8 cellular contexts compared by ENCODE assay signal in the genomic region with DNA sequence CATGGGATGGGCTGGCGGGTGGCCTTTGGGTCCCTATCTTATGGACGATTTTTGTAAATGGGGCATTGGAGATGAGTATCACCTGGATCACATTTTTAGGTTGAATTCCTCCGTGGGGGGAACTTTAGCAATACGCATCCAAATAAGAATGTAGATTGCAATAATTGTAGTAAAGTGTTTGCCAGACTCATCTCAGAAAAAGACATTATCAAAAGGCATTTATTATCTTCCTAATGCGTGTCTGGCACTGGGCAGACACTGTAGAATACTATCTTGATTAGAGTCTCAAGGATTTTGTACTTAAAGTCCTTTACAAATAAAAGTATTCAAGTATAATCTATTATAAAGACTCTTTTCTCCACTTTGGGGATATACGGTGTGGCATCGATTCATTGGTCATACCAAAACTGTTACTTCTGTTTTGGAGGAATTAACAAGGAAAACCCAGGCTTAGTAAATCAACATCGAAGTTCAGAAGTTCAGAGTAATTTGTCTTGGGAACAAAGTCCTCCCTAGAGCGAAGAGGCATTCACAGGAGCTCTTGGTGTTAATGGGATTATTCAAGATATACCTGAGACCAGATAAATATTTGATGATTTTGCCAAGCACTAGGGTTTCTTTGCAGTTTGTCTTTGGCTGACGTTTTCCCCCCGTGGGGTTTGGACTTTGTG. TPM values are rescaled to one million over a fixed set of nuclear protein-coding genes. Genes with fewer than 3 reads are reported as not detected.
DNase-seq lines count a peak whose midpoint lies in the region; ATAC-seq and TF ChIP-seq lines count a peak whose summit lies in the region.

No MANE protein-coding gene starts in this region.

- H3K4me3 ChIP-seq in BLaER1 (peak overlapping the region; percentile 62; the same call in 1 of the 2 replicates), Loucy (ENCODE audit: low read length, poor library complexity, severe bottlenecking) (peak overlapping the region; percentile 3), neural cell (ENCODE audit: low read length) (peak overlapping the region; percentile 63)

- peaks cover 39% of the 10 kb centered on the region for H3K4me1 Mint-ChIP-seq in endothelial cell (ENCODE audit: unreplicated experiment)

- no peak for TF ChIP-seq CTCF in Loucy (conservative IDR thresholded peaks at IDR 0.05; ENCODE audit: low read length)
- TF ChIP-seq CTCF in endothelial cell (IDR thresholded peaks at IDR 0.05; ENCODE audit: unreplicated experiment) = no peak
- no peak for TF ChIP-seq CTCF in neural cell (IDR thresholded peaks at IDR 0.05; ENCODE audit: poor library complexity, severe bottlenecking)

- peaks cover 3% of the 10 kb centered on the region for H3K36me3 Mint-ChIP-seq in endothelial cell (ENCODE audit: low read depth, unreplicated experiment)

- no peaks in the 10 kb centered on the region for H3K9me3 Mint-ChIP-seq in endothelial cell (ENCODE audit: unreplicated experiment)

- H3K36me3 ChIP-seq in BLaER1 (no peaks in the 10 kb centered on the region), Loucy (ENCODE audit: insufficient read depth, low read length) (no peaks in the 10 kb centered on the region), neural cell (ENCODE audit: insufficient read depth, low read length) (no peaks in the 10 kb centered on the region)

- TF ChIP-seq EP300 in neural cell (conservative IDR thresholded peaks at IDR 0.05; ENCODE audit: poor library complexity, severe bottlenecking) = no peak

- H3F3A ChIP-seq in Loucy (ENCODE audit: low read depth) (no peaks in the 10 kb centered on the region), neural cell (ENCODE audit: insufficient read depth, low read length, poor library complexity, severe bottlenecking) (no peaks in the 10 kb centered on the region)

- H3K27ac ChIP-seq in BLaER1 (no peak overlapping the region), neural cell (ENCODE audit: low read length) (no peak overlapping the region)

- no peaks in the 10 kb centered on the region for H3K9me3 ChIP-seq in BLaER1
- no peaks in the 10 kb centered on the region for H3K9me3 ChIP-seq in Loucy (ENCODE audit: insufficient read depth, low read depth, low read length)
- H3K9me3 ChIP-seq in neural cell (ENCODE audit: low read length) = no peaks in the 10 kb centered on the region

- ATAC-seq in GM21390 (IDR thresholded peaks at IDR 0.05; ENCODE audit: unreplicated experiment) = no peak

- DNase-seq in endothelial cell (ENCODE audit: low spot score) (no peak), dermis blood vessel endothelial cell (no peak), cerebellum (ENCODE audit: low spot score) (no peak), putamen (ENCODE audit: low spot score) (no peak)

- peaks cover 82% of the 10 kb centered on the region for H3K4me1 ChIP-seq in BLaER1
- H3K4me1 ChIP-seq in Loucy (ENCODE audit: insufficient read depth, low read length, poor library complexity, severe bottlenecking) = peaks cover 33% of the 10 kb centered on the region

- peaks cover 6% of the 10 kb centered on the region; the same call in 1 of the 2 replicates for H3K79me2 ChIP-seq in Loucy (ENCODE audit: insufficient read depth, low read length)
- H3K79me2 ChIP-seq in neural cell (replicated peaks; ENCODE audit: insufficient read depth, low read length) = peaks cover 40% of the 10 kb centered on the region

- H4K20me1 ChIP-seq in BLaER1 (no peaks in the 10 kb centered on the region; the same call in 1 of the 2 replicates), Loucy (ENCODE audit: insufficient read depth, low read length, poor library complexity, severe bottlenecking) (no peaks in the 10 kb centered on the region), neural cell (ENCODE audit: insufficient read depth) (no peaks in the 10 kb centered on the region)

- peak overlapping the region; percentile 42 for H3K27ac Mint-ChIP-seq in endothelial cell (ENCODE audit: unreplicated experiment)

- peak overlapping the region; percentile 99 for H3K4me2 ChIP-seq in BLaER1
- H3K4me2 ChIP-seq in Loucy (ENCODE audit: low read depth, low read length, poor library complexity, severe bottlenecking) = peak overlapping the region; percentile 69
- H3K4me2 ChIP-seq in neural cell (ENCODE audit: low read length) = no peak overlapping the region

- H3K4me3 Mint-ChIP-seq in endothelial cell (ENCODE audit: unreplicated experiment) = peak overlapping the region; percentile 85

- H2AFZ ChIP-seq in Loucy (ENCODE audit: low read length) = no peak overlapping the region
- no peak overlapping the region for H2AFZ ChIP-seq in neural cell (ENCODE audit: low read depth, low read length)

- peaks cover 4% of the 10 kb centered on the region for H3K27me3 Mint-ChIP-seq in endothelial cell (ENCODE audit: unreplicated experiment)

- H3K27me3 ChIP-seq in BLaER1 (peaks cover 49% of the 10 kb centered on the region), Loucy (ENCODE audit: insufficient read depth, low read length, poor library complexity, severe bottlenecking) (no peaks in the 10 kb centered on the region), neural cell (ENCODE audit: insufficient read depth, low read depth, low read length) (peaks cover 13% of the 10 kb centered on the region)

- H3K9ac ChIP-seq in BLaER1 (no peak overlapping the region), Loucy (ENCODE audit: low read depth, low read length, poor library complexity, severe bottlenecking) (no peak overlapping the region), neural cell (ENCODE audit: low read length) (no peak overlapping the region)

- no peak for TF ChIP-seq RAD21 in neural cell (conservative IDR thresholded peaks at IDR 0.05)

- H3K9me2 ChIP-seq in Loucy (replicated peaks; ENCODE audit: low read depth, low read length) (no peaks in the 10 kb centered on the region), neural cell (ENCODE audit: insufficient read depth, low read length) (no peaks in the 10 kb centered on the region)

TF ChIP-seq in neural cell, 6 proteins besides CTCF, POLR2A, EP300 and RAD21:
- TF ChIP-seq POLR2AphosphoS5 (IDR thresholded peaks at IDR 0.05) = no peak
- TF ChIP-seq EZH2 (IDR thresholded peaks at IDR 0.05; ENCODE audit: borderline replicate concordance, insufficient read depth, low read length, poor library complexity, severe bottlenecking) = no peak
- no peak for TF ChIP-seq SMC3 (conservative IDR thresholded peaks at IDR 0.05; ENCODE audit: poor library complexity)
- no peak for TF ChIP-seq TAF1 (IDR thresholded peaks at IDR 0.05; ENCODE audit: low read depth)
- no peak for TF ChIP-seq MXI1 (conservative IDR thresholded peaks at IDR 0.05; ENCODE audit: poor library complexity, severe bottlenecking)
- TF ChIP-seq, protein P1, sequence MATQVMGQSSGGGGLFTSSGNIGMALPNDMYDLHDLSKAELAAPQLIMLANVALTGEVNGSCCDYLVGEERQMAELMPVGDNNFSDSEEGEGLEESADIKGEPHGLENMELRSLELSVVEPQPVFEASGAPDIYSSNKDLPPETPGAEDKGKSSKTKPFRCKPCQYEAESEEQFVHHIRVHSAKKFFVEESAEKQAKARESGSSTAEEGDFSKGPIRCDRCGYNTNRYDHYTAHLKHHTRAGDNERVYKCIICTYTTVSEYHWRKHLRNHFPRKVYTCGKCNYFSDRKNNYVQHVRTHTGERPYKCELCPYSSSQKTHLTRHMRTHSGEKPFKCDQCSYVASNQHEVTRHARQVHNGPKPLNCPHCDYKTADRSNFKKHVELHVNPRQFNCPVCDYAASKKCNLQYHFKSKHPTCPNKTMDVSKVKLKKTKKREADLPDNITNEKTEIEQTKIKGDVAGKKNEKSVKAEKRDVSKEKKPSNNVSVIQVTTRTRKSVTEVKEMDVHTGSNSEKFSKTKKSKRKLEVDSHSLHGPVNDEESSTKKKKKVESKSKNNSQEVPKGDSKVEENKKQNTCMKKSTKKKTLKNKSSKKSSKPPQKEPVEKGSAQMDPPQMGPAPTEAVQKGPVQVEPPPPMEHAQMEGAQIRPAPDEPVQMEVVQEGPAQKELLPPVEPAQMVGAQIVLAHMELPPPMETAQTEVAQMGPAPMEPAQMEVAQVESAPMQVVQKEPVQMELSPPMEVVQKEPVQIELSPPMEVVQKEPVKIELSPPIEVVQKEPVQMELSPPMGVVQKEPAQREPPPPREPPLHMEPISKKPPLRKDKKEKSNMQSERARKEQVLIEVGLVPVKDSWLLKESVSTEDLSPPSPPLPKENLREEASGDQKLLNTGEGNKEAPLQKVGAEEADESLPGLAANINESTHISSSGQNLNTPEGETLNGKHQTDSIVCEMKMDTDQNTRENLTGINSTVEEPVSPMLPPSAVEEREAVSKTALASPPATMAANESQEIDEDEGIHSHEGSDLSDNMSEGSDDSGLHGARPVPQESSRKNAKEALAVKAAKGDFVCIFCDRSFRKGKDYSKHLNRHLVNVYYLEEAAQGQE (IDR thresholded peaks at IDR 0.05; ENCODE audit: borderline replicate concordance) = no peak

RNA-seq across cellular contexts. Expression of a gene that starts 0.6 kb away (rescaled TPM):
- 24.8 TPM for total RNA-seq in endothelial cell (ENCODE audit: unreplicated experiment)
- 0.74 and 1.7 TPM in 2 replicates for polyA plus RNA-seq in neural cell
- 1.9 and 2.1 TPM in 2 replicates for polyA minus RNA-seq in neural cell
- total RNA-seq in dermis blood vessel endothelial cell = 14.0 and 16.8 TPM in 2 replicates
- total RNA-seq in cerebellum = 10.3 TPM

Comparison
In these comparisons a context has a peak if more than half of its experiments do, and no peak if none do; other contexts are left out.
1. H3K4me3 ChIP-seq: peak in every context shown above with its lines; median percentile 63 in neural cell; 62 in BLaER1; 3 in Loucy.